Comparison of ENCODE assay signal across 12 cellular contexts in the genomic region with DNA sequence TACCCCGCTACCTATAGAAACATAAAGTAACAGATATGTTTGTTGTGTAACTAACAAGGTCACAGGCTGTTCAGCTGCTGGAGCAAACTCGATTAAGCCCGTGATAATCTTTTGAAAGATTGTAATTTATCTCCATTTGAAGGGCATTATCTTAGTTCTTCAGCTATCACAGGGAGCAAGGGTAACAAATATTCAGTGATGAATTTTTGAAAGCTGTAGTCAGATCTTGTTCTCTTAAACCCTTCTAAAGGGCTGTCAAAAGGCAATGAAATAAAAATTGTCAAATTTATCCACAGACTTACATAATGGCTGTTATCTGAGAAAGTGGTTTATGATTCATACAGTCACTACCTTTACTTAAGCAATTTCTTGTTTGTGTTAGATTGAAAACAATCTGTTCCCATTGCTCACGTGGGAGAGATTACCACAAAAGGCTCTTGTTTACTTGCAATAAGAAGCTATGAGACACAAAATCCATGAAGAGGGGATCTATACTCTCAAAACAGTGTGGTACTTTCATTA.
DNase-seq lines count a peak whose midpoint lies in the region; ATAC-seq and TF ChIP-seq lines count a peak whose summit lies in the region.
"Had no signal": no experiment of that assay in that cellular context is flagged by ENCODE, and none has a peak within 500 bp of the region (broad histone marks: within the 10 kb centered on the region; RNA-seq: fewer than 3 reads in every experiment).

No MANE protein-coding gene starts in this region.

- H3K27ac ChIP-seq in OCI-LY1 (ENCODE audit: low read depth, low read length, poor library complexity, severe bottlenecking) (peak overlapping the region; percentile 97), fibroblast of lung (ENCODE audit: insufficient read depth, low read length) (no peak overlapping the region), psoas muscle (peak overlapping the region; percentile 36)
- H3K27ac ChIP-seq: cardiac muscle cell had no signal

- no peaks in the 10 kb centered on the region for H3F3A ChIP-seq in OCI-LY1 (ENCODE audit: insufficient read depth, low read length)

- no peaks in the 10 kb centered on the region for H3K9me2 ChIP-seq in OCI-LY1 (ENCODE audit: low read depth, low read length)

- no peak overlapping the region for H3K27ac Mint-ChIP-seq in activated T-cell treated with anti-CD3 and anti-CD28 coated beads, Interleukin-2, amount 50 U/mL, for 24 hours

- TF ChIP-seq CTCF in OCI-LY1 (IDR thresholded peaks at IDR 0.05; ENCODE audit: low read length) (no peak), fibroblast of lung (conservative IDR thresholded peaks at IDR 0.05 in 1 of 2, IDR thresholded peaks at IDR 0.05 in 1 of 2; ENCODE audit: low read depth in 1 of 2, low read length in 2 of 2) (no peak), psoas muscle (IDR thresholded peaks at IDR 0.05) (no peak)

- H3K9me3 ChIP-seq in OCI-LY1 (ENCODE audit: low read length) (no peaks in the 10 kb centered on the region), fibroblast of lung (ENCODE audit: control insufficient read depth, insufficient read depth, low read depth, low read length) (no peaks in the 10 kb centered on the region), psoas muscle (no peaks in the 10 kb centered on the region)

- peak; percentile 63 to 93 (median 71) for ATAC-seq in psoas muscle

- DNase-seq in GM04503 (ENCODE audit: low read depth) (peak; percentile 15), fibroblast of lung (ENCODE audit: low read depth in 2 of 2) (peak; percentile 89 to 92), psoas muscle (no peak), activated gamma-delta T cell (lab: John Stamatoyannopoulos, UW) (no peak), G401 (ENCODE audit: low spot score) (no peak), OCI-M1 (lab: John Stamatoyannopoulos, UW) (no peak)
- no peak for DNase-seq in activated T-cell treated with anti-CD3 and anti-CD28 coated beads, Interleukin-2, amount 50 U/mL, for 24 hours
- DNase-seq: activated CD4-positive, alpha-beta T cell treated with anti-CD3 and anti-CD28 coated beads, Interleukin-2, amount 50 U/mL, for 1 hour; GF-D8; stimulated activated CD4-positive, alpha-beta T cell treated with anti-CD3 and anti-CD28 coated beads, Interleukin-12 subunit alpha, Interleukin-12 subunit beta, amount 100 ng/mL, for 4 hours had no signal

- H3K4me1 ChIP-seq in OCI-LY1 (ENCODE audit: insufficient read depth, low read length, severe bottlenecking), result peaks cover 64% of the 10 kb centered on the region
- no peaks in the 10 kb centered on the region for H3K4me1 ChIP-seq in fibroblast of lung (ENCODE audit: control insufficient read depth, extremely low read depth, insufficient read depth, low read length)
- H3K4me1 ChIP-seq in psoas muscle, result peaks cover 15% of the 10 kb centered on the region

- no peak overlapping the region for H3K4me3 Mint-ChIP-seq in activated T-cell treated with anti-CD3 and anti-CD28 coated beads, Interleukin-2, amount 50 U/mL, for 24 hours

- H3K4me2 ChIP-seq in OCI-LY1 (ENCODE audit: low read length) (peak overlapping the region; percentile 67), fibroblast of lung (ENCODE audit: extremely low read depth, insufficient read depth, low read length) (no peak overlapping the region)

- no peaks in the 10 kb centered on the region for H4K20me1 ChIP-seq in OCI-LY1 (ENCODE audit: insufficient read depth, low read length)
- no peaks in the 10 kb centered on the region for H4K20me1 ChIP-seq in fibroblast of lung (ENCODE audit: control insufficient read depth, extremely low read depth, insufficient read depth, low read length)

- no peaks in the 10 kb centered on the region for H3K27me3 ChIP-seq in OCI-LY1 (ENCODE audit: insufficient read depth, low read length)
- H3K27me3 ChIP-seq in fibroblast of lung (ENCODE audit: control insufficient read depth, insufficient read depth, low read length), result no peaks in the 10 kb centered on the region
- H3K27me3 ChIP-seq in psoas muscle (ENCODE audit: insufficient read depth in 3 of 3, low read length in 2 of 3), result no peaks in the 10 kb centered on the region
- H3K27me3 ChIP-seq: cardiac muscle cell had no signal

- WGBS in psoas muscle, 3 donors, result 38 to 51% (median 48%) methylated on average over 4 of the region's 4 CpGs

- H3K9ac ChIP-seq in OCI-LY1 (ENCODE audit: low read length) (peak overlapping the region; percentile 66), fibroblast of lung (ENCODE audit: insufficient read depth, low read length) (no peak overlapping the region)

- no peaks in the 10 kb centered on the region for H3K36me3 ChIP-seq in OCI-LY1 (ENCODE audit: insufficient read depth, low read length)
- no peaks in the 10 kb centered on the region for H3K36me3 ChIP-seq in fibroblast of lung (ENCODE audit: control insufficient read depth, insufficient read depth, low read length)
- no peaks in the 10 kb centered on the region for H3K36me3 ChIP-seq in psoas muscle (ENCODE audit: insufficient read depth in 1 of 2, low read depth in 1 of 2)
- H3K36me3 ChIP-seq: cardiac muscle cell had no signal

- H3K4me1 Mint-ChIP-seq in activated T-cell treated with anti-CD3 and anti-CD28 coated beads, Interleukin-2, amount 50 U/mL, for 24 hours (ENCODE audit: low read depth), result no peaks in the 10 kb centered on the region

- no peaks in the 10 kb centered on the region for H3K9me3 Mint-ChIP-seq in activated T-cell treated with anti-CD3 and anti-CD28 coated beads, Interleukin-2, amount 50 U/mL, for 24 hours

- peak overlapping the region; percentile 96 for H2AFZ ChIP-seq in OCI-LY1 (ENCODE audit: low read length)
- H2AFZ ChIP-seq in fibroblast of lung (ENCODE audit: low read length), result no peak overlapping the region

- H3K4me3 ChIP-seq in OCI-LY1 (ENCODE audit: low read depth, low read length, poor library complexity, severe bottlenecking), result peak overlapping the region; percentile 32
- H3K4me3 ChIP-seq in fibroblast of lung (replicated peaks in 1 of 4; ENCODE audit: control extremely low read depth in 1 of 4, insufficient read depth in 1 of 4, low read depth in 3 of 4, low read length in 4 of 4), result no peak overlapping the region
- no peak overlapping the region for H3K4me3 ChIP-seq in psoas muscle
- H3K4me3 ChIP-seq: cardiac muscle cell had no signal

- no peaks in the 10 kb centered on the region for H3K79me2 ChIP-seq in OCI-LY1 (ENCODE audit: insufficient read depth, low read length)
- H3K79me2 ChIP-seq in fibroblast of lung (ENCODE audit: control insufficient read depth, insufficient read depth, low read length), result no peaks in the 10 kb centered on the region

- no peaks in the 10 kb centered on the region for H3K36me3 Mint-ChIP-seq in activated T-cell treated with anti-CD3 and anti-CD28 coated beads, Interleukin-2, amount 50 U/mL, for 24 hours (ENCODE audit: low read depth)

- intact Hi-C loops in psoas muscle (cut with DNase I), result no loop called here

- H3K27me3 Mint-ChIP-seq in activated T-cell treated with anti-CD3 and anti-CD28 coated beads, Interleukin-2, amount 50 U/mL, for 24 hours, result no peaks in the 10 kb centered on the region

- in situ Hi-C loops in G401 (cut with HindIII; ENCODE audit: low sequenced_read_pairs), result no loop called here

Comparison
In these comparisons a context has a peak if more than half of its experiments do, and no peak if none do; other contexts are left out.
1. DNase-seq: peak in GM04503 (single experiment) and fibroblast of lung (2 of 2); none in psoas muscle (0 of 2), activated gamma-delta T cell (single experiment), G401 (single experiment), OCI-M1 (single experiment) and activated T-cell treated with anti-CD3 and anti-CD28 coated beads, Interleukin-2, amount 50 U/mL, for 24 hours (single experiment).